Comparison of ENCODE assay signal across 15 cellular contexts in the genomic region with DNA sequence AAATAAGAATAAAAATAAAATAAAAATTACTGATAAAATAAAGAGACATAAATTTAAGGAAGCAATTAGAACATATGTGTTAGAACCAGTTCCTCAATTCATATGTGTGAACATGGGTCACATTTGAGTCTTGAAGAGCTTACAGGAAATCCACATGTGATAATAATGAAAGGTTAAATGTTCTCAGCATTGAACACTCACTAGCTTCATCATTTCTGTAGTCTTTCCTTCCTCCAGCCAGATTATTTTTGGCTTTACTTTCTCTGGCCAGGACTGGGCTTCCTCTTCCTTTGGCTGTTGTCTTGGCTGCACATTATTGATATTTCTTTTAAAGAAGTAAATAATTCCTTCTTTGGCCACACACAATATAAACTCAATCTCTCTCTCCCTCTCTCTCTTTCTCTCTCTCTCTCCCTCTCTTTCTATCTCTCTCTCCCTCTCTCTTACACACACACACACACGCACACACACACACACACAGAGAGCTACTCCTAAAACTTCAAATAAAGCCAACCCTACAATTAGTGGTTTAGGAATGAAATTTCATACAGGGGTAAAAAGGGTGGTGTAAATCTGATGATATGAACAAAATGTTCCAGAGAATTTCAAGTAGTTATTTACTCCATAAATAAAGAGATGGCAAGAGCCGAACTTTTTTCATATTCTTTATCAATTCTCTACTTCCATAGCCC.
DNase-seq lines count a peak whose midpoint lies in the region; ATAC-seq and TF ChIP-seq lines count a peak whose summit lies in the region.
"Had no signal": no experiment of that assay in that cellular context is flagged by ENCODE, and none has a peak within 500 bp of the region (broad histone marks: within the 10 kb centered on the region; RNA-seq: fewer than 3 reads in every experiment).

No MANE protein-coding gene starts in this region.

- peaks cover 7 to 13% (median 10%) of the 10 kb centered on the region in 3 donors for H3K4me1 Mint-ChIP-seq in naive B cell
- H3K4me1 Mint-ChIP-seq: activated CD4-positive, alpha-beta T cell treated with anti-CD3 and anti-CD28 coated beads, Interleukin-2, amount 10 ng/mL, durations not matched to agents 24 days and 14 days had no signal

- no peak for TF ChIP-seq RAD21 in HCT116 (IDR thresholded peaks at IDR 0.05; ENCODE audit: low read depth)

- H3K4me1 ChIP-seq in ACC112 (ENCODE audit: control insufficient read depth, insufficient read depth, low read length, unreplicated experiment) (peaks cover 19% of the 10 kb centered on the region), HCT116 (ENCODE audit: control insufficient read depth in 1 of 2, insufficient read depth in 2 of 2, low read length in 2 of 2) (peaks cover 6 to 29% of the 10 kb centered on the region in 2 experiments)
- H3K4me1 ChIP-seq: ascending aorta, vagina had no signal

- no peaks in the 10 kb centered on the region for H3K9me2 ChIP-seq in HCT116 (ENCODE audit: insufficient read depth)

- no TSS peak for BruUV-seq in HCT116 (replicated peaks; lab: Mats Ljungman, UMichigan)

- H3K27me3 ChIP-seq in ACC112 (ENCODE audit: insufficient read depth, low read length) = no peaks in the 10 kb centered on the region
- no peaks in the 10 kb centered on the region for H3K27me3 ChIP-seq in HCT116 (ENCODE audit: insufficient read depth, low read length)
- H3K27me3 ChIP-seq: ascending aorta, MG63, vagina had no signal

- no peak overlapping the region for H3K4me3 ChIP-seq in ACC112 (ENCODE audit: low read depth, low read length)
- no peak overlapping the region for H3K4me3 ChIP-seq in HCT116 (replicated peaks in 1 of 2; ENCODE audit: low read depth in 1 of 2, low read length in 2 of 2)
- no peak overlapping the region for H3K4me3 ChIP-seq in coronary artery
- H3K4me3 ChIP-seq: ascending aorta, GM23248, MG63, vagina had no signal

- TF ChIP-seq CTCF in HCT116 (IDR thresholded peaks at IDR 0.05 in 2 of 3, conservative IDR thresholded peaks at IDR 0.05 in 1 of 3; ENCODE audit: borderline replicate concordance in 1 of 3, insufficient read depth in 1 of 3, low read depth in 2 of 3, low read length in 2 of 3) (no peak), coronary artery (IDR thresholded peaks at IDR 0.05) (no peak)

- no peaks in the 10 kb centered on the region for H3K9me3 ChIP-seq in HCT116 (ENCODE audit: control insufficient read depth in 1 of 2, insufficient read depth in 1 of 2, low read depth in 1 of 2, low read length in 2 of 2)
- H3K9me3 ChIP-seq: ascending aorta, MG63, vagina had no signal

- H3K4me2 ChIP-seq in HCT116 (ENCODE audit: low read length) = no peak overlapping the region

- no peaks in the 10 kb centered on the region for H4K20me1 ChIP-seq in HCT116 (ENCODE audit: insufficient read depth)

- POLR2A ChIA-PET in HCT116 (lab: Charles Lee) = no interaction called here

- H3K27ac Mint-ChIP-seq in naive B cell = peak overlapping the region in 1 of 6 donors; percentile 58
- H3K27ac Mint-ChIP-seq: activated CD4-positive, alpha-beta T cell treated with anti-CD3 and anti-CD28 coated beads, Interleukin-2, amount 10 ng/mL, durations not matched to agents 24 days and 14 days; T-helper 1 cell treated with Interleukin-12 subunit alpha and Interleukin-12 subunit beta and Interleukin-4 antibody, amounts not matched to agents 30 μg/mL and 1 μg/mL, for 36 hours had no signal

- H3K27me3 Mint-ChIP-seq in naive B cell = no peaks in the 10 kb centered on the region

- no peak for DNase-seq in HCT116 (ENCODE audit: low read depth, low spot score)
- no peak for DNase-seq in coronary artery (ENCODE audit: low spot score)
- no peak for DNase-seq in naive B cell
- no peak for DNase-seq in DMS 273 (lab: John Stamatoyannopoulos, UW; ENCODE audit: unreplicated experiment)
- DNase-seq in HCEC 1CT = no peak
- DNase-seq: activated CD4-positive, alpha-beta T cell treated with anti-CD3 and anti-CD28 coated beads, Interleukin-2, amount 10 ng/mL, durations not matched to agents 24 days and 14 days; activated T-cell treated with anti-CD3 and anti-CD28 coated beads, Interleukin-2, amount 50 U/mL, for 48 hours; GM23248; MG63 had no signal

- CTCF ChIA-PET in HCT116 (lab: Charles Lee) = no interaction called here

- H3K27ac ChIP-seq in ACC112 (ENCODE audit: low read depth, low read length) (peak overlapping the region; percentile 23; the same call in 1 of the 2 replicates), HCT116 (ENCODE audit: low read depth, low read length) (no peak overlapping the region), coronary artery (peak overlapping the region; percentile 5 to 20)
- H3K27ac ChIP-seq: ascending aorta, GM23248, vagina had no signal

- no peaks in the 10 kb centered on the region for H3K79me2 ChIP-seq in ACC112 (ENCODE audit: control insufficient read depth, insufficient read depth, low read length, unreplicated experiment)
- H3K79me2 ChIP-seq in HCT116 (ENCODE audit: insufficient read depth, low read length) = no peaks in the 10 kb centered on the region

- H3K9ac ChIP-seq in HCT116 (ENCODE audit: low read length) = no peak overlapping the region
- H3K9ac ChIP-seq: GM23248 had no signal

- H3K36me3 Mint-ChIP-seq in naive B cell = no peaks in the 10 kb centered on the region

- H3K4me3 Mint-ChIP-seq in naive B cell = peak overlapping the region in 1 of 8 donors; percentile 19
- H3K4me3 Mint-ChIP-seq: activated CD4-positive, alpha-beta T cell treated with anti-CD3 and anti-CD28 coated beads, Interleukin-2, amount 10 ng/mL, durations not matched to agents 24 days and 14 days; T-helper 1 cell treated with Interleukin-12 subunit alpha and Interleukin-12 subunit beta and Interleukin-4 antibody, amounts not matched to agents 30 μg/mL and 1 μg/mL, for 36 hours had no signal

- RAD21 ChIA-PET in HCT116 (lab: Charles Lee; ENCODE audit: low non-redundant PET in 1 of 2, low total read pairs in 2 of 2, uncharacterized antibody in 2 of 2, unreplicated experiment in 2 of 2) = no interaction called here

- ATAC-seq in HCT116 (no peak), naive B cell (ENCODE audit: low read depth in 2 of 2) (peak; percentile 62 to 71), GM19395 (IDR thresholded peaks at IDR 0.05; ENCODE audit: unreplicated experiment) (no peak), HG03571 (IDR thresholded peaks at IDR 0.05; ENCODE audit: unreplicated experiment) (no peak)

- TF ChIP-seq POLR2A in HCT116 (IDR thresholded peaks at IDR 0.05; ENCODE audit: borderline replicate concordance, extremely low read depth, insufficient read depth, insufficient read length) = no peak

- H2AFZ ChIP-seq in ACC112 (ENCODE audit: low read length, unreplicated experiment) = peak overlapping the region; percentile 68
- H2AFZ ChIP-seq in HCT116 (ENCODE audit: low read depth, low read length, poor library complexity, severe bottlenecking) = peak overlapping the region; percentile 68
- H2AFZ ChIP-seq: GM23248 had no signal

- H3K36me3 ChIP-seq in ACC112 (ENCODE audit: insufficient read depth, low read length) (no peaks in the 10 kb centered on the region), HCT116 (ENCODE audit: control insufficient read depth in 1 of 2, insufficient read depth in 2 of 2, low read length in 2 of 2) (no peaks in the 10 kb centered on the region)
- H3K36me3 ChIP-seq: ascending aorta, MG63, vagina had no signal

- peaks cover 0 to 5% (median 0%) of the 10 kb centered on the region in 7 donors for H3K9me3 Mint-ChIP-seq in naive B cell
- H3K9me3 Mint-ChIP-seq: T-helper 1 cell treated with Interleukin-12 subunit alpha and Interleukin-12 subunit beta and Interleukin-4 antibody, amounts not matched to agents 30 μg/mL and 1 μg/mL, for 36 hours had no signal

- intact Hi-C loops in HCT116 (cut with micrococcal nuclease) = no loop called here

TF ChIP-seq in HCT116, 20 proteins besides CTCF, POLR2A, EP300 and RAD21 (continues in another document):
- TF ChIP-seq, protein P1, sequence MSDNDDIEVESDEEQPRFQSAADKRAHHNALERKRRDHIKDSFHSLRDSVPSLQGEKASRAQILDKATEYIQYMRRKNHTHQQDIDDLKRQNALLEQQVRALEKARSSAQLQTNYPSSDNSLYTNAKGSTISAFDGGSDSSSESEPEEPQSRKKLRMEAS (IDR thresholded peaks at IDR 0.05) = no peak
- TF ChIP-seq, protein P2, sequence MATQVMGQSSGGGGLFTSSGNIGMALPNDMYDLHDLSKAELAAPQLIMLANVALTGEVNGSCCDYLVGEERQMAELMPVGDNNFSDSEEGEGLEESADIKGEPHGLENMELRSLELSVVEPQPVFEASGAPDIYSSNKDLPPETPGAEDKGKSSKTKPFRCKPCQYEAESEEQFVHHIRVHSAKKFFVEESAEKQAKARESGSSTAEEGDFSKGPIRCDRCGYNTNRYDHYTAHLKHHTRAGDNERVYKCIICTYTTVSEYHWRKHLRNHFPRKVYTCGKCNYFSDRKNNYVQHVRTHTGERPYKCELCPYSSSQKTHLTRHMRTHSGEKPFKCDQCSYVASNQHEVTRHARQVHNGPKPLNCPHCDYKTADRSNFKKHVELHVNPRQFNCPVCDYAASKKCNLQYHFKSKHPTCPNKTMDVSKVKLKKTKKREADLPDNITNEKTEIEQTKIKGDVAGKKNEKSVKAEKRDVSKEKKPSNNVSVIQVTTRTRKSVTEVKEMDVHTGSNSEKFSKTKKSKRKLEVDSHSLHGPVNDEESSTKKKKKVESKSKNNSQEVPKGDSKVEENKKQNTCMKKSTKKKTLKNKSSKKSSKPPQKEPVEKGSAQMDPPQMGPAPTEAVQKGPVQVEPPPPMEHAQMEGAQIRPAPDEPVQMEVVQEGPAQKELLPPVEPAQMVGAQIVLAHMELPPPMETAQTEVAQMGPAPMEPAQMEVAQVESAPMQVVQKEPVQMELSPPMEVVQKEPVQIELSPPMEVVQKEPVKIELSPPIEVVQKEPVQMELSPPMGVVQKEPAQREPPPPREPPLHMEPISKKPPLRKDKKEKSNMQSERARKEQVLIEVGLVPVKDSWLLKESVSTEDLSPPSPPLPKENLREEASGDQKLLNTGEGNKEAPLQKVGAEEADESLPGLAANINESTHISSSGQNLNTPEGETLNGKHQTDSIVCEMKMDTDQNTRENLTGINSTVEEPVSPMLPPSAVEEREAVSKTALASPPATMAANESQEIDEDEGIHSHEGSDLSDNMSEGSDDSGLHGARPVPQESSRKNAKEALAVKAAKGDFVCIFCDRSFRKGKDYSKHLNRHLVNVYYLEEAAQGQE (IDR thresholded peaks at IDR 0.05; ENCODE audit: low read depth) = no peak
- TF ChIP-seq SP1 (IDR thresholded peaks at IDR 0.05; ENCODE audit: low read depth) (no peak), EZH2 (IDR thresholded peaks at IDR 0.05) (no peak)

Comparison
In these comparisons a context has a peak if more than half of its experiments do, and no peak if none do; other contexts are left out.
1. ATAC-seq: peak in naive B cell (2 of 2); none in HCT116 (single experiment), GM19395 (single experiment) and HG03571 (single experiment).